18 cellular contexts compared by ENCODE assay signal in the genomic region with DNA sequence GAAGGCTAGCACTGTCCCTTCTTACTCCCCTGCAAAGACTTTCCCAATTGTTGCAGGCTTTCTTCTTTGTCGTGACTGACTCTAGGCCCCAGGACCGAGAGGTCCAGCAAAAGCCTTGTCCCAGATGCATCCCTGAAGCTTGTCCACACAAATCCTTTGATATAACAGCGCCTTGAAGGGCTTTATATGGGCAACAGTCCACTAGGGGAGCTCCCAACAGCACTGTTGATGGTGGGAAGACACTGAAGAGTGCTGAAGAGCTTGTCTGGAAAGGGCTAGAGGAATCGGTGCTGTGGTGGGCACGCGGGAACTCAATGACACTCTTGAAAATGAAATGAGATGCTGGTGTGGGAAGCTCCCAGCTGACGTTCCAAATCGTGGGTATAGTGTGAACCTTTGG.
"Had no signal": no experiment of that assay in that cellular context is flagged by ENCODE, and none has a peak within 500 bp of the region (broad histone marks: within the 10 kb centered on the region; RNA-seq: fewer than 3 reads in every experiment).

No MANE protein-coding gene starts in this region.

- H3K9me3 Mint-ChIP-seq: activated naive CD4-positive, alpha-beta T cell treated with anti-CD3 and anti-CD28 coated beads, Interleukin-2, amount 50 U/mL, for 72 hours; activated T-helper 1 cell treated with anti-CD3 and anti-CD28 coated beads, Interleukin-12 subunit alpha, Interleukin-12 subunit beta, Interleukin-2, Interleukin-4 antibody, amounts not matched to agents 30 ng/mL and 10 ng/mL and 1 ng/mL, durations not matched to agents 14 hours and 24 hours and 36 hours; dendritic cell treated with granulocyte-macrophage colony-stimulating factor and Interleukin-4, amounts not matched to agents 40 ng/mL and 50 ng/mL, for 4 days; nephron progenitor cell; stimulated activated naive CD8-positive, alpha-beta T cell treated with anti-CD3 and anti-CD28 coated beads, Interleukin-15, Interleukin-2, amounts not matched to agents 100 ng/mL and 50 ng/mL, for 24 hours had no signal

- H3K27ac Mint-ChIP-seq: activated naive CD4-positive, alpha-beta T cell treated with anti-CD3 and anti-CD28 coated beads, Interleukin-2, amount 50 U/mL, for 72 hours; activated T-helper 1 cell treated with anti-CD3 and anti-CD28 coated beads, Interleukin-12 subunit alpha, Interleukin-12 subunit beta, Interleukin-2, Interleukin-4 antibody, amounts not matched to agents 30 ng/mL and 10 ng/mL and 1 ng/mL, durations not matched to agents 14 hours and 24 hours and 36 hours; dendritic cell treated with granulocyte-macrophage colony-stimulating factor and Interleukin-4, amounts not matched to agents 40 ng/mL and 50 ng/mL, for 4 days; nephron progenitor cell; stimulated activated naive CD8-positive, alpha-beta T cell treated with anti-CD3 and anti-CD28 coated beads, Interleukin-15, Interleukin-2, amounts not matched to agents 100 ng/mL and 50 ng/mL, for 24 hours had no signal

- H3K4me1 ChIP-seq: adrenal gland, foreskin keratinocyte had no signal

- H3K4me1 Mint-ChIP-seq: nephron progenitor cell had no signal

- H3K9me3 ChIP-seq: adrenal gland had no signal

- H3K4me3 Mint-ChIP-seq: activated T-helper 1 cell treated with anti-CD3 and anti-CD28 coated beads, Interleukin-12 subunit alpha, Interleukin-12 subunit beta, Interleukin-2, Interleukin-4 antibody, amounts not matched to agents 30 ng/mL and 10 ng/mL and 1 ng/mL, durations not matched to agents 14 hours and 24 hours and 36 hours; dendritic cell treated with granulocyte-macrophage colony-stimulating factor and Interleukin-4, amounts not matched to agents 40 ng/mL and 50 ng/mL, for 4 days; nephron progenitor cell; stimulated activated naive CD8-positive, alpha-beta T cell treated with anti-CD3 and anti-CD28 coated beads, Interleukin-15, Interleukin-2, amounts not matched to agents 100 ng/mL and 50 ng/mL, for 24 hours had no signal

- H3K36me3 ChIP-seq: adrenal gland, WERI-Rb-1 had no signal

- H3K36me3 Mint-ChIP-seq: activated naive CD4-positive, alpha-beta T cell treated with anti-CD3 and anti-CD28 coated beads, Interleukin-2, amount 50 U/mL, for 72 hours had no signal

- DNase-seq: activated CD4-positive, alpha-beta T cell treated with anti-CD3 and anti-CD28 coated beads, Interleukin-2, amount 50 U/mL, for 4 hours; activated gamma-delta T cell treated with Interleukin-2 at 50 U/mL for 16 hours; adrenal gland; effector memory CD4-positive, alpha-beta T cell; foreskin keratinocyte; left cardiac atrium; nephron progenitor cell; occipital lobe; posterior cingulate gyrus; retina; trophoblast cell; WERI-Rb-1 had no signal

- H3K27me3 ChIP-seq: adrenal gland, foreskin keratinocyte had no signal

- H3K27ac ChIP-seq: adrenal gland, foreskin keratinocyte, hepatocyte, skin epidermis, WERI-Rb-1 had no signal

- ATAC-seq: activated naive CD4-positive, alpha-beta T cell treated with anti-CD3 and anti-CD28 coated beads, Interleukin-2, amount 50 U/mL, for 72 hours; foreskin keratinocyte; left cardiac atrium had no signal

- H2AFZ ChIP-seq: hepatocyte had no signal

- H3K79me2 ChIP-seq: hepatocyte had no signal

- H3K4me2 ChIP-seq: hepatocyte had no signal

- H3K4me3 ChIP-seq: adrenal gland, hepatocyte, skin epidermis had no signal
